In the genomic region with DNA sequence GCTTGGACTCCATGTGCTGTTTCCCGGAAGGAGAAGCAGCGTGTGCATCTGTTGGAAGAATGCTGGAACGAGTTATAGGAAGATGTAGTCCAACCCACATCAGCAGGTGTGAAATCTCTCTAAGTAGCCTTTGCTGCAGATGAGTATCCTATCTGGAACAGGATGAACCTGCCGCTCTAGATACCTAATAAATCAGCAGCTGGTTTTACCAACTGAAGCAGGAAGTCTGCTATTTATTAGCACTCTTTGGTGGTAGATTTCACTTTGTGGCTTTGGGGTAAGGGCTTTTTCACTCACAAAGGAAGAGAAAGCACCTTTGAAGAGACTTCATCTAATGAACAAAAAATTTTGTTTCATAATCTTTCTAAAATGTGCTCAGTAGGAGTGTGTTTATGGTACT, we compare ENCODE assay signal across 9 cellular contexts.
DNase-seq lines count a peak whose midpoint lies in the region; ATAC-seq and TF ChIP-seq lines count a peak whose summit lies in the region.
"Had no signal": no experiment of that assay in that cellular context is flagged by ENCODE, and none has a peak within 500 bp of the region (broad histone marks: within the 10 kb centered on the region; RNA-seq: fewer than 3 reads in every experiment).

No MANE protein-coding gene starts in this region.

- no peak overlapping the region for H3K9ac ChIP-seq in endodermal cell (ENCODE audit: extremely low read depth, low read length, poor library complexity, severe bottlenecking)

- no peaks in the 10 kb centered on the region for H3K27me3 ChIP-seq in endodermal cell (ENCODE audit: control insufficient read depth, insufficient read depth, low read length, poor library complexity, severe bottlenecking)

- ATAC-seq in HG02571 (IDR thresholded peaks at IDR 0.05; ENCODE audit: unreplicated experiment) = peak; percentile 58
- peak; percentile 34 to 60 for ATAC-seq in natural killer cell treated with Interleukin-12 subunit alpha and Interleukin-12 subunit beta and Interleukin-15 and Interleukin-18, amount 100 ng/mL, for 72 hours
- ATAC-seq: A549 had no signal

- H3K9me3 ChIP-seq in endodermal cell (ENCODE audit: control insufficient read depth, low read length) = no peaks in the 10 kb centered on the region
- H3K9me3 ChIP-seq: A549 had no signal

- no peak for TF ChIP-seq CTCF in endodermal cell (conservative IDR thresholded peaks at IDR 0.05)

- peak overlapping the region; percentile 42 to 88 for H3K27ac Mint-ChIP-seq in natural killer cell treated with Interleukin-12 subunit alpha and Interleukin-12 subunit beta and Interleukin-15 and Interleukin-18, amount 100 ng/mL, for 72 hours
- no peak overlapping the region for H3K27ac Mint-ChIP-seq in endodermal cell

- peak; percentile 1 for DNase-seq in NCI-H2171 treated with DMSO at 0.1 percent for 48 hours (lab: John Stamatoyannopoulos, UW)
- no peak for DNase-seq in NCI-H2171 (lab: John Stamatoyannopoulos, UW)
- DNase-seq in NCI-H1105 (lab: John Stamatoyannopoulos, UW) = peak; percentile 43
- DNase-seq in natural killer cell treated with Interleukin-12 subunit alpha and Interleukin-12 subunit beta and Interleukin-15 and Interleukin-18, amount 100 ng/mL, for 72 hours (ENCODE audit: low spot score) = no peak
- no peak for DNase-seq in RPMI8226
- no peak for DNase-seq in effector CD4-positive, alpha-beta T cell
- DNase-seq in endodermal cell = no peak

- H3K4me1 Mint-ChIP-seq in natural killer cell treated with Interleukin-12 subunit alpha and Interleukin-12 subunit beta and Interleukin-15 and Interleukin-18, amount 100 ng/mL, for 72 hours (ENCODE audit: low read depth in 2 of 2) = peaks cover 38 to 54% of the 10 kb centered on the region in 2 donors
- H3K4me1 Mint-ChIP-seq in endodermal cell = peaks cover 9% of the 10 kb centered on the region

- WGBS in endodermal cell (ENCODE audit: insufficient coverage in 1 of 2, insufficient read length in 1 of 2), 2 experiments = 96% methylated on average over 4 of the region's 4 CpGs

- no peak overlapping the region for H3K4me3 ChIP-seq in endodermal cell (ENCODE audit: low read length)
- H3K4me3 ChIP-seq: A549 had no signal

- peaks cover 7% of the 10 kb centered on the region for H3K36me3 Mint-ChIP-seq in natural killer cell treated with Interleukin-12 subunit alpha and Interleukin-12 subunit beta and Interleukin-15 and Interleukin-18, amount 100 ng/mL, for 72 hours
- H3K36me3 Mint-ChIP-seq in endodermal cell (ENCODE audit: low read depth) = no peaks in the 10 kb centered on the region

- H3K9me3 Mint-ChIP-seq in natural killer cell treated with Interleukin-12 subunit alpha and Interleukin-12 subunit beta and Interleukin-15 and Interleukin-18, amount 100 ng/mL, for 72 hours = no peaks in the 10 kb centered on the region
- H3K9me3 Mint-ChIP-seq in endodermal cell = no peaks in the 10 kb centered on the region

- H3K36me3 ChIP-seq in endodermal cell (ENCODE audit: control insufficient read depth, insufficient read depth, low read length) = peaks cover 8% of the 10 kb centered on the region

- no peaks in the 10 kb centered on the region for H3K4me1 ChIP-seq in endodermal cell (ENCODE audit: control insufficient read depth, insufficient read depth, low read length)

- H3K27ac ChIP-seq in endodermal cell (ENCODE audit: low read depth, low read length) = no peak overlapping the region
- H3K27ac ChIP-seq: A549 had no signal

- peak overlapping the region; percentile 53 for H3K4me3 Mint-ChIP-seq in natural killer cell treated with Interleukin-12 subunit alpha and Interleukin-12 subunit beta and Interleukin-15 and Interleukin-18, amount 100 ng/mL, for 72 hours
- no peak overlapping the region for H3K4me3 Mint-ChIP-seq in endodermal cell

- no peaks in the 10 kb centered on the region for H3K27me3 Mint-ChIP-seq in natural killer cell treated with Interleukin-12 subunit alpha and Interleukin-12 subunit beta and Interleukin-15 and Interleukin-18, amount 100 ng/mL, for 72 hours
- H3K27me3 Mint-ChIP-seq in endodermal cell (ENCODE audit: insufficient read depth) = no peaks in the 10 kb centered on the region

Comparison
In these comparisons a context has a peak if more than half of its experiments do, and no peak if none do; other contexts are left out.
1. DNase-seq: peak in NCI-H2171 treated with DMSO at 0.1 percent for 48 hours (single experiment) and NCI-H1105 (single experiment); none in NCI-H2171 (single experiment), natural killer cell treated with Interleukin-12 subunit alpha and Interleukin-12 subunit beta and Interleukin-15 and Interleukin-18, amount 100 ng/mL, for 72 hours (single experiment), RPMI8226 (single experiment), effector CD4-positive, alpha-beta T cell (single experiment) and endodermal cell (single experiment).